18 cellular contexts compared by ENCODE assay signal in genomic region chr2:145690183-145690582, GRCh38.
"Had no signal": no experiment of that assay in that cellular context is flagged by ENCODE, and none has a peak within 500 bp of the region (broad histone marks: within the 10 kb centered on the region; RNA-seq: fewer than 3 reads in every experiment).

No MANE protein-coding gene starts in this region.

- H3K27ac ChIP-seq: heart right ventricle, ovary, psoas muscle, right lobe of liver, VCaP had no signal

- H3K4me3 ChIP-seq: heart right ventricle, ovary, psoas muscle, right lobe of liver, smooth muscle cell had no signal

- DNase-seq: activated CD4-positive, alpha-beta T cell treated with anti-CD3 and anti-CD28 coated beads for 1 hour; activated CD8-positive, alpha-beta memory T cell treated with anti-CD3 and anti-CD28 coated beads for 24 hours; activated effector memory CD4-positive, alpha-beta T cell treated with anti-CD3 and anti-CD28 coated beads, Interleukin-2, amount 50 U/mL, for 16 hours; activated naive CD4-positive, alpha-beta T cell treated with anti-CD3 and anti-CD28 coated beads, Interleukin-2, amount 50 U/mL, for 16 hours; activated T-cell treated with anti-CD3 and anti-CD28 coated beads, Interleukin-2, amount 50 U/mL, for 72 hours; caudate nucleus; endodermal cell; heart right ventricle; immature natural killer cell; mesenchymal stem cell; naive thymus-derived CD8-positive, alpha-beta T cell; ovary; psoas muscle; right lobe of liver; stimulated activated CD4-positive, alpha-beta T cell treated with anti-CD3 and anti-CD28 coated beads, Interleukin-4, amount 100 ng/mL, for 1 hour; stimulated activated naive CD8-positive, alpha-beta T cell treated with anti-CD3 and anti-CD28 coated beads, Interleukin-15, amount 100 ng/mL, for 72 hours had no signal

- ATAC-seq: activated T-cell treated with anti-CD3 and anti-CD28 coated beads, Interleukin-2, amount 50 U/mL, for 72 hours; heart right ventricle; naive thymus-derived CD8-positive, alpha-beta T cell; psoas muscle; right lobe of liver; stimulated activated naive CD8-positive, alpha-beta T cell treated with anti-CD3 and anti-CD28 coated beads, Interleukin-15, amount 100 ng/mL, for 72 hours had no signal
